ENCODE assay signal across 8 cellular contexts in genomic region chr6:30101939-30102700, GRCh38. TPM values are rescaled to one million over a fixed set of nuclear protein-coding genes. Genes with fewer than 3 reads are reported as not detected.
DNase-seq lines count a peak whose midpoint lies in the region; ATAC-seq and TF ChIP-seq lines count a peak whose summit lies in the region.

No MANE protein-coding gene starts in this region.

- DNase-seq in ELR (ENCODE audit: low read depth) (peak; percentile 91), NCI-H82 (lab: John Stamatoyannopoulos, UW) (peak; percentile 91), lung (ENCODE audit: low spot score) (peak; percentile 88)
- DNase-seq in activated CD8-positive, alpha-beta memory T cell treated with anti-CD3 and anti-CD28 coated beads for 24 hours = peak; percentile 86
- peak; percentile 61 for DNase-seq in effector CD8-positive, alpha-beta T cell (lab: John Stamatoyannopoulos, UW)
- DNase-seq in stimulated activated CD4-positive, alpha-beta T cell treated with anti-CD3 and anti-CD28 coated beads, Interleukin-4, amount 100 ng/mL, for 24 hours = peak; percentile 75

- H3K27me3 ChIP-seq in lung (ENCODE audit: control insufficient read depth, insufficient read depth) = no peaks in the 10 kb centered on the region

- TF ChIP-seq CTCF in lung (IDR thresholded peaks at IDR 0.05; ENCODE audit: control extremely low read depth, extremely low read depth) = no peak

- 9 to 10% methylated on average over 45 to 48 of the region's 48 CpGs for WGBS in lung, 2 donors

- ATAC-seq in HG02678 (IDR thresholded peaks at IDR 0.05; ENCODE audit: unreplicated experiment) = peak; percentile 64
- ATAC-seq in lung (ENCODE audit: insufficient read depth, low FRiP score) = peak; percentile 92
- no peak for ATAC-seq in HG03457 (IDR thresholded peaks at IDR 0.05; ENCODE audit: unreplicated experiment)

- peak overlapping the region in 1 of 2 donors; percentile 55 for H3K27ac ChIP-seq in lung (ENCODE audit: low read depth in 1 of 2, low read length in 1 of 2)

- no peaks in the 10 kb centered on the region for H3K9me3 ChIP-seq in lung (ENCODE audit: control insufficient read depth in 2 of 2, insufficient read depth in 1 of 2, low read length in 1 of 2)

- H3K36me3 ChIP-seq in lung (ENCODE audit: control insufficient read depth in 2 of 2, insufficient read depth in 2 of 2, low read length in 2 of 2) = no peaks in the 10 kb centered on the region

- H3K4me3 ChIP-seq in lung = no peak overlapping the region

- peaks cover 6 to 10% of the 10 kb centered on the region in 2 donors for H3K4me1 ChIP-seq in lung (ENCODE audit: control insufficient read depth in 2 of 2, insufficient read depth in 2 of 2, low read length in 2 of 2)

RNA-seq across cellular contexts. Expression of gene TRIM31, which starts 10.8 kb away (rescaled TPM):
- total RNA-seq in lung = under 1 TPM in 1 of 2 donors, not detected in 1; 0.31 TPM
- polyA plus RNA-seq in lung = 1 to 10 TPM in 1 of 2 donors, under 1 TPM in 1; 0.30 to 1.4 TPM

RNA-seq across cellular contexts. Expression of gene RNF39, which starts 26.6 kb away (rescaled TPM):
- 1 to 10 TPM in 1 of 2 donors, not detected in 1; 2.3 TPM for total RNA-seq in lung
- polyA plus RNA-seq in lung = 1 to 10 TPM; 1.0 to 1.3 TPM

RNA-seq across cellular contexts. Expression of gene TRIM40, which starts 33.8 kb away (rescaled TPM):
- total RNA-seq in lung = under 1 TPM in 1 of 2 donors, not detected in 1; 0.20 TPM
- polyA plus RNA-seq in lung = under 1 TPM in 1 of 2 donors, not detected in 1; 0.08 TPM

RNA-seq across cellular contexts. Expression of gene PPP1R11, which starts 35.1 kb away (rescaled TPM):
- total RNA-seq in lung = 10 to 100 TPM; 29.2 to 56.9 TPM
- 10 to 100 TPM; 54.7 to 81.7 TPM for polyA plus RNA-seq in lung

RNA-seq across cellular contexts. Expression of gene POLR1H, which starts 41.1 kb away (rescaled TPM):
- 10 to 100 TPM; 18.2 to 24.0 TPM for total RNA-seq in lung
- 10 to 100 TPM; 53.2 to 55.5 TPM for polyA plus RNA-seq in lung
